In the genomic region with DNA sequence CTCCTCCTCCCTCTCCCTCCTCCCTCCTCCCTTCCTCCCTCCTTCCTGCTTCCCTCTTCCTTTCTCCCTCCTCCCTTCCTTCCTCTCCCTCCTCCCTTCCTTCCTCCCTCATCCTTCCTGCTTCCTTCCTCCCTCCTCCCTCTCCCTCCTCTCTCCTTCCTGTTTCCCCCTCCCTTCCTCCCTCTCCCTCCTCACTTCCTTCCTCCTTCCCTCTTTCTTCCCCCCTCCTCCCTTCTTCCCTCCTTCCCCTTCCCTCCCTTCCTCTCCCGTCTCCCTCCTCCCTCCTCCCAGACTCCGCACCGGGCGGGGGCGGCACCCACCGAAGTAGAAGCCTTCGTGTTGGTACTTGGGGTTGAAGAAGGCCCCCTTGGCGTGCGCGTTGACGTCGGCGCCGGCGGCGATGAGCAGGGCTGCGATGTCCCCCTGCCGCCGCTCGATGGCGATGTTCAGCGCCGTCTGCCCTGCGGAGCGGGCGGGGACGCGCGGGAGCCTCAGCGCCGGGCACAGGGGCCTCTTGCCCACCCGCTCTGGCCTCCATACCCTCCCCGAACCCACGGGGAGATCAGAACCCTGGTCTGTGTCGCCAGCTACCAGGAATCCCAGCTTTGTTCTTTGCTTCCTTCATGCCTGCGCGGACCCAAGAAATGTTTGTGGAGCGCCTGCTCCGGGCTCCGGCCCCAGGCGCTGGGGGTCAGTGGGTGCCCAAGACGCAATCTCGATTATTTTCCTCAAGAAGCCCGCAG, we compare ENCODE assay signal across 8 cellular contexts. TPM values are rescaled to one million over a fixed set of nuclear protein-coding genes. Genes with fewer than 3 reads are reported as not detected.
A peak's percentile ranks its signal among the peaks of the same experiment; 100 is the strongest.
DNase-seq lines count a peak whose midpoint lies in the region; ATAC-seq and TF ChIP-seq lines count a peak whose summit lies in the region.

No MANE protein-coding gene starts in this region.

- H3K27me3 ChIP-seq in mucosa of stomach (ENCODE audit: control insufficient read depth, insufficient read depth, low read length) = no peaks in the 10 kb centered on the region

- no peak for DNase-seq in GM12864 (ENCODE audit: low read depth)
- peak; percentile 62 for DNase-seq in NCI-H2171 (lab: John Stamatoyannopoulos, UW)
- peak; percentile 43 for DNase-seq in activated T-cell treated with anti-CD3 and anti-CD28 coated beads, Interleukin-2, amount 50 U/mL, for 1 hour
- DNase-seq in stimulated activated CD8-positive, alpha-beta memory T cell treated with anti-CD3 and anti-CD28 coated beads, Interleukin-4, amount 100 ng/mL, for 48 hours = peak; percentile 80

- TF ChIP-seq POLR2A in GM18505 (IDR thresholded peaks at IDR 0.05; ENCODE audit: borderline replicate concordance, extremely low read depth, insufficient read depth, insufficient read length) = no peak

- no peaks in the 10 kb centered on the region for H3K9me3 ChIP-seq in mucosa of stomach (ENCODE audit: control insufficient read depth, low read length)

- peak overlapping the region; percentile 45 for H3K9ac ChIP-seq in mucosa of stomach (ENCODE audit: low read length)

- H3K4me1 ChIP-seq in mucosa of stomach (ENCODE audit: control insufficient read depth, insufficient read depth, low read length) = peaks cover 16% of the 10 kb centered on the region

- no peaks in the 10 kb centered on the region for H3K36me3 ChIP-seq in mucosa of stomach (ENCODE audit: control insufficient read depth, insufficient read depth, low read length)

- ATAC-seq in esophagus mucosa (peak; percentile 77), HG02840 (IDR thresholded peaks at IDR 0.05; ENCODE audit: low FRiP score, unreplicated experiment) (no peak), GM18505 (IDR thresholded peaks at IDR 0.05; ENCODE audit: unreplicated experiment) (no peak)

- peak overlapping the region; percentile 27 for H3K4me3 ChIP-seq in GM12864 (ENCODE audit: low read depth, low read length)
- no peak overlapping the region for H3K4me3 ChIP-seq in mucosa of stomach (ENCODE audit: low read length)

- TF ChIP-seq CTCF in GM12864 (IDR thresholded peaks at IDR 0.05; ENCODE audit: low read depth, low read length, missing control alignments) = peak; percentile 72

RNA-seq across cellular contexts. Expression of gene TRPV3, which starts 22.2 kb away (rescaled TPM):
- total RNA-seq in esophagus mucosa = 1.3 TPM

RNA-seq across cellular contexts. Expression of gene ASPA, which starts 59.6 kb away (rescaled TPM):
- total RNA-seq in esophagus mucosa = 0.56 TPM
